In the genomic region with DNA sequence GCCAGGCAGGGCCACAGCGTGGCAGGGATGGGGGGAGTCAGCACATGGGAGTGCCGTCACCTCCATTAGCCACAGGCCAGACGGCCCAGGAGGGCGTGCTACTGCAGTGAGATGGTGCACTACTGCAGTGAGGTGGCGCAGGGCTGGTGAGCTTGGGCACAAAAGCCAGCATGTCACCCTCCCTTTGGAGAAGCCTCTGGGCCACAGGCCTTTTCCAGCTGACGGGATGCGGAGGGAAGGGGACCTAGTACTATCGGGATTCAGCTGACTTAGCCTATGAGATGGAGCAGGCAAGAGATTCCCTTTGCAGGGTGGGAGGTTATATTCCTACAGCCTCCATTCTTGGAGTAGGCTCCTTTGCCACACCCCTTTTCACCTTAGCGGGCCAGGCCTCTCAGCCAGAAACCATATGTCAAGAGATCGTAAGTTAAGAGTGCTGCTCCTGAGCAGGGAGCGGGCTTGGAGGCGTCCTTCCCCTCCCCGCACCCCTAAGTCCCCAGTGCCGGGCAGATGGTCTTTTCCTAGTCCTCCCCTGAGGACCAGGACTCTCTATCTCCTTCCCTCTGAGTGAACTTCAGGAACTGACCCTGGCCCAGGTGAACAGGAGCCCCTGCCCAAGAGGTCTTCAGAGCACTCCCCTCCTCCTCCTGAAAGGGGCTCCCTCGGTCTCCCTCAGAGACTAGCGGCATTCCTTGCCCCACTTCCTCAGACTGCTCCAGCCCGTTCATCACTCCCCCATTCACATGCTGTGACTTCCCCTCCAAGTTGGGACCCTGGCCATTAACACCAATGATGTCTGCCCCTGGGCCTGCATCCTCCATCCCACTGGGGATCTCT, we compare ENCODE assay signal across 18 cellular contexts. TPM values are rescaled to one million over a fixed set of nuclear protein-coding genes. Genes with fewer than 3 reads are reported as not detected.
DNase-seq lines count a peak whose midpoint lies in the region; ATAC-seq, FAIRE-seq and TF ChIP-seq lines count a peak whose summit lies in the region.
"Had no signal": no experiment of that assay in that cellular context is flagged by ENCODE, and none has a peak within 500 bp of the region (broad histone marks: within the 10 kb centered on the region; RNA-seq: fewer than 3 reads in every experiment).

No MANE protein-coding gene starts in this region.

- intact Hi-C loops in activated T-helper 1 cell treated with anti-CD3 and anti-CD28 coated beads, Interleukin-12 subunit alpha, Interleukin-12 subunit beta, Interleukin-2, Interleukin-4 antibody, amounts not matched to agents 30 ng/mL and 10 ng/mL and 1 ng/mL, durations not matched to agents 14 hours and 24 hours and 36 hours (cut with micrococcal nuclease) = no loop called here

- H3K27ac Mint-ChIP-seq in activated CD8-positive, alpha-beta memory T cell treated with anti-CD3 and anti-CD28 coated beads, Interleukin-2, amount 10 ng/mL, durations not matched to agents 7 days and 5 days = peak overlapping the region; percentile 31
- peak overlapping the region; percentile 48 for H3K27ac Mint-ChIP-seq in endothelial cell (ENCODE audit: unreplicated experiment)
- H3K27ac Mint-ChIP-seq in neural crest cell (ENCODE audit: unreplicated experiment) = peak overlapping the region; percentile 94
- no peak overlapping the region for H3K27ac Mint-ChIP-seq in activated T-helper 1 cell treated with anti-CD3 and anti-CD28 coated beads, Interleukin-12 subunit alpha, Interleukin-12 subunit beta, Interleukin-2, Interleukin-4 antibody, amounts not matched to agents 30 ng/mL and 10 ng/mL and 1 ng/mL, durations not matched to agents 14 hours and 24 hours and 36 hours

- no peak for ATAC-seq in activated CD8-positive, alpha-beta memory T cell treated with anti-CD3 and anti-CD28 coated beads, Interleukin-2, amount 10 ng/mL, durations not matched to agents 7 days and 5 days
- no peak for ATAC-seq in GM18519 (IDR thresholded peaks at IDR 0.05; ENCODE audit: low FRiP score, unreplicated experiment)
- ATAC-seq: stimulated activated naive CD8-positive, alpha-beta T cell treated with anti-CD3 and anti-CD28 coated beads, Interleukin-15, Interleukin-2, amounts not matched to agents 100 U/mL and 50 U/mL, for 24 hours had no signal

- FAIRE-seq in GM12892 (lab: Jason Lieb, UNC) = no peak
- FAIRE-seq: A204.1, GM12891, kidney had no signal

- no peaks in the 10 kb centered on the region for H3K36me3 ChIP-seq in urinary bladder (ENCODE audit: insufficient read depth)
- H3K36me3 ChIP-seq: neutrophil had no signal

- H3K9me3 Mint-ChIP-seq in activated CD8-positive, alpha-beta memory T cell treated with anti-CD3 and anti-CD28 coated beads, Interleukin-2, amount 10 ng/mL, durations not matched to agents 7 days and 5 days (ENCODE audit: low read depth) = no peaks in the 10 kb centered on the region
- H3K9me3 Mint-ChIP-seq in endothelial cell (ENCODE audit: unreplicated experiment) = no peaks in the 10 kb centered on the region
- no peaks in the 10 kb centered on the region for H3K9me3 Mint-ChIP-seq in neural crest cell
- no peaks in the 10 kb centered on the region for H3K9me3 Mint-ChIP-seq in activated T-helper 1 cell treated with anti-CD3 and anti-CD28 coated beads, Interleukin-12 subunit alpha, Interleukin-12 subunit beta, Interleukin-2, Interleukin-4 antibody, amounts not matched to agents 30 ng/mL and 10 ng/mL and 1 ng/mL, durations not matched to agents 14 hours and 24 hours and 36 hours

- no peak overlapping the region for H3K4me3 ChIP-seq in urinary bladder (ENCODE audit: low read depth, low read length)

- TF ChIP-seq CTCF in endothelial cell (IDR thresholded peaks at IDR 0.05; ENCODE audit: unreplicated experiment) (no peak), neural crest cell (conservative IDR thresholded peaks at IDR 0.05) (no peak)

- H3K27me3 Mint-ChIP-seq in activated CD8-positive, alpha-beta memory T cell treated with anti-CD3 and anti-CD28 coated beads, Interleukin-2, amount 10 ng/mL, durations not matched to agents 7 days and 5 days = peaks cover 39% of the 10 kb centered on the region
- H3K27me3 Mint-ChIP-seq in endothelial cell (ENCODE audit: unreplicated experiment) (peaks cover 14% of the 10 kb centered on the region), neural crest cell (ENCODE audit: low read depth) (peaks cover 47% of the 10 kb centered on the region)
- peaks cover 30% of the 10 kb centered on the region for H3K27me3 Mint-ChIP-seq in activated T-helper 1 cell treated with anti-CD3 and anti-CD28 coated beads, Interleukin-12 subunit alpha, Interleukin-12 subunit beta, Interleukin-2, Interleukin-4 antibody, amounts not matched to agents 30 ng/mL and 10 ng/mL and 1 ng/mL, durations not matched to agents 14 hours and 24 hours and 36 hours (ENCODE audit: insufficient read depth)

- H3K4me1 Mint-ChIP-seq in activated CD8-positive, alpha-beta memory T cell treated with anti-CD3 and anti-CD28 coated beads, Interleukin-2, amount 10 ng/mL, durations not matched to agents 7 days and 5 days = peaks cover 13% of the 10 kb centered on the region
- H3K4me1 Mint-ChIP-seq in endothelial cell (ENCODE audit: unreplicated experiment) = peaks cover 69% of the 10 kb centered on the region
- H3K4me1 Mint-ChIP-seq in neural crest cell = peaks cover 91% of the 10 kb centered on the region
- H3K4me1 Mint-ChIP-seq in activated T-helper 1 cell treated with anti-CD3 and anti-CD28 coated beads, Interleukin-12 subunit alpha, Interleukin-12 subunit beta, Interleukin-2, Interleukin-4 antibody, amounts not matched to agents 30 ng/mL and 10 ng/mL and 1 ng/mL, durations not matched to agents 14 hours and 24 hours and 36 hours (ENCODE audit: low read depth) = no peaks in the 10 kb centered on the region

- no peak overlapping the region for H3K4me3 Mint-ChIP-seq in activated CD8-positive, alpha-beta memory T cell treated with anti-CD3 and anti-CD28 coated beads, Interleukin-2, amount 10 ng/mL, durations not matched to agents 7 days and 5 days
- H3K4me3 Mint-ChIP-seq in endothelial cell (ENCODE audit: unreplicated experiment) = no peak overlapping the region
- peak overlapping the region; percentile 77 for H3K4me3 Mint-ChIP-seq in neural crest cell
- no peak overlapping the region for H3K4me3 Mint-ChIP-seq in activated T-helper 1 cell treated with anti-CD3 and anti-CD28 coated beads, Interleukin-12 subunit alpha, Interleukin-12 subunit beta, Interleukin-2, Interleukin-4 antibody, amounts not matched to agents 30 ng/mL and 10 ng/mL and 1 ng/mL, durations not matched to agents 14 hours and 24 hours and 36 hours

- no peak for TF ChIP-seq POLR2A in GM12892 (IDR thresholded peaks at IDR 0.05; ENCODE audit: low read depth, low read length)

- H3K4me1 ChIP-seq in urinary bladder (ENCODE audit: insufficient read depth) = no peaks in the 10 kb centered on the region

- CTCF ChIA-PET in activated CD8-positive, alpha-beta memory T cell treated with anti-CD3 and anti-CD28 coated beads, Interleukin-2, amount 10 ng/mL, durations not matched to agents 7 days and 5 days (lab: Charles Lee) = interaction anchor here (1.3 to 2.8 kb wide), 4 partner anchors 11 to 57 kb away, joined by 3 to 8 read pairs (median 6); no protein-coding TSS in a partner anchor

- no peak for DNase-seq in activated CD8-positive, alpha-beta memory T cell treated with anti-CD3 and anti-CD28 coated beads, Interleukin-2, amount 10 ng/mL, durations not matched to agents 7 days and 5 days
- no peak for DNase-seq in activated CD8-positive, alpha-beta memory T cell treated with anti-CD3 and anti-CD28 coated beads, Interleukin-2, amount 50 U/mL, for 48 hours
- no peak for DNase-seq in endothelial cell (ENCODE audit: low spot score)
- no peak for DNase-seq in neural crest cell (ENCODE audit: low read depth, low spot score)
- DNase-seq in GM12892 (ENCODE audit: insufficient read length) = no peak
- DNase-seq in activated T-helper 1 cell treated with anti-CD3 and anti-CD28 coated beads, Interleukin-12 subunit alpha, Interleukin-12 subunit beta, Interleukin-2, Interleukin-4 antibody, amounts not matched to agents 30 ng/mL and 10 ng/mL and 1 ng/mL, durations not matched to agents 14 hours and 24 hours and 36 hours (ENCODE audit: low spot score) = no peak
- DNase-seq: activated CD4-positive, alpha-beta T cell treated with anti-CD3 and anti-CD28 coated beads for 1 hour; cerebellar nuclear complex; DMS153; kidney; MM.1S; stimulated activated naive CD8-positive, alpha-beta T cell treated with anti-CD3 and anti-CD28 coated beads, Interleukin-15, Interleukin-2, amounts not matched to agents 100 U/mL and 50 U/mL, for 24 hours had no signal

- H3K36me3 Mint-ChIP-seq in activated CD8-positive, alpha-beta memory T cell treated with anti-CD3 and anti-CD28 coated beads, Interleukin-2, amount 10 ng/mL, durations not matched to agents 7 days and 5 days = no peaks in the 10 kb centered on the region
- H3K36me3 Mint-ChIP-seq in endothelial cell (ENCODE audit: low read depth, unreplicated experiment) (peaks cover 24% of the 10 kb centered on the region), neural crest cell (ENCODE audit: low read depth) (peaks cover 31% of the 10 kb centered on the region)
- H3K36me3 Mint-ChIP-seq in activated T-helper 1 cell treated with anti-CD3 and anti-CD28 coated beads, Interleukin-12 subunit alpha, Interleukin-12 subunit beta, Interleukin-2, Interleukin-4 antibody, amounts not matched to agents 30 ng/mL and 10 ng/mL and 1 ng/mL, durations not matched to agents 14 hours and 24 hours and 36 hours (ENCODE audit: low read depth) = no peaks in the 10 kb centered on the region

- H3K27ac ChIP-seq in urinary bladder (ENCODE audit: low read depth) = peak overlapping the region; percentile 2
- H3K27ac ChIP-seq: neutrophil had no signal

- WGBS in urinary bladder = 60% methylated on average over 17 of the region's 17 CpGs

RNA-seq across cellular contexts. Expression of a gene that starts 8.2 kb away (rescaled TPM):
- not detected for total RNA-seq in activated CD8-positive, alpha-beta memory T cell treated with anti-CD3 and anti-CD28 coated beads, Interleukin-2, amount 10 ng/mL, durations not matched to agents 7 days and 5 days
- total RNA-seq in endothelial cell (ENCODE audit: unreplicated experiment) = 111 TPM
- total RNA-seq in neural crest cell = 248 and 265 TPM in 2 replicates
- total RNA-seq in urinary bladder = 35.7 TPM
- 38.2 TPM for polyA plus RNA-seq in urinary bladder
- not detected for polyA plus RNA-seq in GM12892 (2012; ENCODE audit: missing spikeins)
- total RNA-seq in activated T-helper 1 cell treated with anti-CD3 and anti-CD28 coated beads, Interleukin-12 subunit alpha, Interleukin-12 subunit beta, Interleukin-2, Interleukin-4 antibody, amounts not matched to agents 30 ng/mL and 10 ng/mL and 1 ng/mL, durations not matched to agents 14 hours and 24 hours and 36 hours = not detected in 2 replicates

RNA-seq across cellular contexts. Expression of a gene that starts 27.1 kb away (rescaled TPM):
- under 1 TPM in 1 of 2 experiments, not detected in 1; 0.07 TPM for total RNA-seq in activated CD8-positive, alpha-beta memory T cell treated with anti-CD3 and anti-CD28 coated beads, Interleukin-2, amount 10 ng/mL, durations not matched to agents 7 days and 5 days
- total RNA-seq in endothelial cell (ENCODE audit: unreplicated experiment) (0.46 TPM), neural crest cell (2.4 and 3.1 TPM in 2 replicates), urinary bladder (0.48 TPM)
- 0.19 TPM for polyA plus RNA-seq in urinary bladder
- polyA plus RNA-seq in GM12892 (2012; ENCODE audit: missing spikeins) = 0.36 TPM
- not detected in 2 replicates for total RNA-seq in activated T-helper 1 cell treated with anti-CD3 and anti-CD28 coated beads, Interleukin-12 subunit alpha, Interleukin-12 subunit beta, Interleukin-2, Interleukin-4 antibody, amounts not matched to agents 30 ng/mL and 10 ng/mL and 1 ng/mL, durations not matched to agents 14 hours and 24 hours and 36 hours

RNA-seq across cellular contexts. Expression of a gene that starts 36.4 kb away (rescaled TPM):
- total RNA-seq in activated CD8-positive, alpha-beta memory T cell treated with anti-CD3 and anti-CD28 coated beads, Interleukin-2, amount 10 ng/mL, durations not matched to agents 7 days and 5 days = 1 to 10 TPM; 1.4 to 1.9 TPM
- total RNA-seq in endothelial cell (ENCODE audit: unreplicated experiment) (9.5 TPM), neural crest cell (606 and 647 TPM in 2 replicates), urinary bladder (37.9 TPM)
- polyA plus RNA-seq in urinary bladder = 25.3 TPM
- 0.76 TPM for polyA plus RNA-seq in GM12892 (2012; ENCODE audit: missing spikeins)
- total RNA-seq in activated T-helper 1 cell treated with anti-CD3 and anti-CD28 coated beads, Interleukin-12 subunit alpha, Interleukin-12 subunit beta, Interleukin-2, Interleukin-4 antibody, amounts not matched to agents 30 ng/mL and 10 ng/mL and 1 ng/mL, durations not matched to agents 14 hours and 24 hours and 36 hours = 1.4 and 1.6 TPM in 2 replicates

RNA-seq across cellular contexts. Expression of a gene that starts 49.8 kb away (rescaled TPM):
- not detected for total RNA-seq in activated CD8-positive, alpha-beta memory T cell treated with anti-CD3 and anti-CD28 coated beads, Interleukin-2, amount 10 ng/mL, durations not matched to agents 7 days and 5 days
- 1.3 TPM for total RNA-seq in endothelial cell (ENCODE audit: unreplicated experiment)
- total RNA-seq in neural crest cell = 0.70 and 0.91 TPM in 2 replicates
- total RNA-seq in urinary bladder = not detected
- 4.0 TPM for polyA plus RNA-seq in urinary bladder
- polyA plus RNA-seq in GM12892 (2012; ENCODE audit: missing spikeins) = not detected
- not detected in 2 replicates for total RNA-seq in activated T-helper 1 cell treated with anti-CD3 and anti-CD28 coated beads, Interleukin-12 subunit alpha, Interleukin-12 subunit beta, Interleukin-2, Interleukin-4 antibody, amounts not matched to agents 30 ng/mL and 10 ng/mL and 1 ng/mL, durations not matched to agents 14 hours and 24 hours and 36 hours
- total RNA-seq: NCI-H460 had no signal

RNA-seq across cellular contexts. Expression of a gene that starts 59.2 kb away (rescaled TPM):
- total RNA-seq in activated CD8-positive, alpha-beta memory T cell treated with anti-CD3 and anti-CD28 coated beads, Interleukin-2, amount 10 ng/mL, durations not matched to agents 7 days and 5 days = 10 to 100 TPM; 44.0 to 49.6 TPM
- total RNA-seq in endothelial cell (ENCODE audit: unreplicated experiment) = 19.3 TPM
- total RNA-seq in neural crest cell = 30.4 and 33.0 TPM in 2 replicates
- total RNA-seq in urinary bladder = 11.4 TPM
- polyA plus RNA-seq in urinary bladder = 32.6 TPM
- 24.4 TPM for polyA plus RNA-seq in GM12892 (2012; ENCODE audit: missing spikeins)
- total RNA-seq in activated T-helper 1 cell treated with anti-CD3 and anti-CD28 coated beads, Interleukin-12 subunit alpha, Interleukin-12 subunit beta, Interleukin-2, Interleukin-4 antibody, amounts not matched to agents 30 ng/mL and 10 ng/mL and 1 ng/mL, durations not matched to agents 14 hours and 24 hours and 36 hours = 31.6 and 38.9 TPM in 2 replicates

Comparison
In these comparisons a context has a peak if more than half of its experiments do, and no peak if none do; other contexts are left out.
1. RNA of a gene that starts 8.2 kb away (total RNA-seq): 248 to 265 TPM in neural crest cell, 111 TPM in endothelial cell (single experiment) and 35.7 TPM in urinary bladder (single experiment); not detected in activated T-helper 1 cell treated with anti-CD3 and anti-CD28 coated beads, Interleukin-12 subunit alpha, Interleukin-12 subunit beta, Interleukin-2, Interleukin-4 antibody, amounts not matched to agents 30 ng/mL and 10 ng/mL and 1 ng/mL, durations not matched to agents 14 hours and 24 hours and 36 hours and not detected in activated CD8-positive, alpha-beta memory T cell treated with anti-CD3 and anti-CD28 coated beads, Interleukin-2, amount 10 ng/mL, durations not matched to agents 7 days and 5 days; every median in the first group is over 10 times any median in the second.
2. RNA of a gene that starts 36.4 kb away (total RNA-seq): 606 to 647 TPM in neural crest cell; 37.9 TPM in urinary bladder (single experiment), 9.5 TPM in endothelial cell (single experiment), 1.4 to 1.9 TPM in activated CD8-positive, alpha-beta memory T cell treated with anti-CD3 and anti-CD28 coated beads, Interleukin-2, amount 10 ng/mL, durations not matched to agents 7 days and 5 days and 1.4 to 1.6 TPM in activated T-helper 1 cell treated with anti-CD3 and anti-CD28 coated beads, Interleukin-12 subunit alpha, Interleukin-12 subunit beta, Interleukin-2, Interleukin-4 antibody, amounts not matched to agents 30 ng/mL and 10 ng/mL and 1 ng/mL, durations not matched to agents 14 hours and 24 hours and 36 hours; every median in the first group is over 10 times any median in the second.